In genomic region chr7:26633557-26633956, GRCh38 we compare ENCODE assay signal across 28 cellular contexts.
"Had no signal": no experiment of that assay in that cellular context is flagged by ENCODE, and none has a peak within 500 bp of the region (broad histone marks: within the 10 kb centered on the region; RNA-seq: fewer than 3 reads in every experiment).

No MANE protein-coding gene starts in this region.

- H3K27ac ChIP-seq: ascending aorta, cardiac muscle cell, colonic mucosa, epithelial cell of prostate, esophagus squamous epithelium, heart right ventricle, parathyroid adenoma, suprapubic skin, tibial artery, upper lobe of right lung, VCaP had no signal

- H3K4me1 Mint-ChIP-seq: memory B cell, neural crest cell had no signal

- H3K36me3 Mint-ChIP-seq: activated naive CD8-positive, alpha-beta T cell; brain; naive thymus-derived CD8-positive, alpha-beta T cell; T-cell had no signal

- H3K79me2 ChIP-seq: parathyroid adenoma had no signal

- H3K4me3 ChIP-seq: ascending aorta, cardiac muscle cell, colonic mucosa, esophagus squamous epithelium, heart right ventricle, suprapubic skin, tibial artery, upper lobe of right lung had no signal

- H3K36me3 ChIP-seq: ascending aorta, cardiac muscle cell, colonic mucosa, esophagus squamous epithelium, heart right ventricle, suprapubic skin, tibial artery, upper lobe of right lung had no signal

- ATAC-seq: activated T-cell treated with anti-CD3 and anti-CD28 coated beads, Interleukin-2, amount 50 U/mL, for 4 hours; heart right ventricle; naive thymus-derived CD8-positive, alpha-beta T cell; right cardiac atrium; T-cell; upper lobe of right lung had no signal

- H3K9me3 Mint-ChIP-seq: activated T-cell treated with anti-CD3 and anti-CD28 coated beads, Interleukin-2, amount 50 U/mL, for 4 hours; activated T-helper 2 cell treated with anti-CD3 and anti-CD28 coated beads, Interferon-gamma antibody, Interleukin-2, Interleukin-4, amounts not matched to agents 10 μg/mL and 5 μg/mL and 100 μg/mL, durations not matched to agents 14 hours and 24 hours and 36 hours; neural crest cell; T-cell had no signal

- H3K4me1 ChIP-seq: ascending aorta, colonic mucosa, esophagus squamous epithelium, heart right ventricle, parathyroid adenoma, suprapubic skin, tibial artery, upper lobe of right lung had no signal

- H2AFZ ChIP-seq: parathyroid adenoma had no signal

- H3K27ac Mint-ChIP-seq: activated naive CD8-positive, alpha-beta T cell; activated T-helper 2 cell treated with anti-CD3 and anti-CD28 coated beads, Interferon-gamma antibody, Interleukin-2, Interleukin-4, amounts not matched to agents 10 μg/mL and 5 μg/mL and 100 μg/mL, durations not matched to agents 14 hours and 24 hours and 36 hours; brain; memory B cell; naive thymus-derived CD8-positive, alpha-beta T cell; T-cell had no signal

- DNase-seq: activated CD4-positive, alpha-beta T cell treated with anti-CD3 and anti-CD28 coated beads for 4 hours; activated T-cell treated with anti-CD3 and anti-CD28 coated beads, Interleukin-2, amount 50 U/mL, for 4 hours; cerebellar nuclear complex; colonic mucosa; effector CD8-positive, alpha-beta T cell; esophagus squamous epithelium; foreskin melanocyte; heart right ventricle; naive thymus-derived CD8-positive, alpha-beta T cell; nucleus accumbens; right cardiac atrium; stimulated activated CD4-positive, alpha-beta T cell treated with anti-CD3 and anti-CD28 coated beads, Interleukin-15, amount 100 ng/mL, for 24 hours; stimulated activated CD4-positive, alpha-beta T cell treated with anti-CD3 and anti-CD28 coated beads, Interleukin-2, amount 100 ng/mL, for 24 hours; stimulated activated naive CD4-positive, alpha-beta T cell; T-cell; tibial artery; upper lobe of right lung had no signal

- H3K4me3 Mint-ChIP-seq: activated naive CD8-positive, alpha-beta T cell; activated T-cell treated with anti-CD3 and anti-CD28 coated beads, Interleukin-2, amount 50 U/mL, for 4 hours; brain; memory B cell; naive thymus-derived CD8-positive, alpha-beta T cell; neural crest cell; T-cell had no signal

- H3K9me3 ChIP-seq: ascending aorta, colonic mucosa, esophagus squamous epithelium, heart right ventricle, suprapubic skin, tibial artery, upper lobe of right lung had no signal

- H3K27me3 Mint-ChIP-seq: memory B cell had no signal

- H3K27me3 ChIP-seq: ascending aorta, cardiac muscle cell, colonic mucosa, esophagus squamous epithelium, tibial artery, upper lobe of right lung had no signal
